8 cellular contexts compared by ENCODE assay signal in genomic region chr6:87702589-87702945, GRCh38. TPM values are rescaled to one million over a fixed set of nuclear protein-coding genes. Genes with fewer than 3 reads are reported as not detected.
DNase-seq lines count a peak whose midpoint lies in the region; ATAC-seq, FAIRE-seq and TF ChIP-seq lines count a peak whose summit lies in the region.

No MANE protein-coding gene starts in this region.

- no peak overlapping the region for H3K23ac ChIP-seq in neuronal stem cell (ENCODE audit: low read depth, low read length, poor library complexity)

- H3K79me1 ChIP-seq in neuronal stem cell (ENCODE audit: low read depth, low read length), result no peaks in the 10 kb centered on the region

- H4K91ac ChIP-seq in neuronal stem cell (ENCODE audit: low read depth, low read length, poor library complexity), result no peak overlapping the region

- H3K9me3 ChIP-seq in SJSA1 (replicated peaks) (no peaks in the 10 kb centered on the region), neuronal stem cell (replicated peaks in 1 of 2; ENCODE audit: control insufficient read depth in 2 of 2, insufficient read depth in 1 of 2, low read depth in 1 of 2, low read length in 2 of 2) (no peaks in the 10 kb centered on the region)

- peak overlapping the region; percentile 76 for H3K4me3 ChIP-seq in SJSA1
- peak overlapping the region; percentile 95 for H3K4me3 ChIP-seq in epithelial cell of esophagus (ENCODE audit: low read length)
- H3K4me3 ChIP-seq in neuronal stem cell (ENCODE audit: low read length in 2 of 2), result peak overlapping the region; percentile 45 to 55

- ATAC-seq in GM18517 (IDR thresholded peaks at IDR 0.05; ENCODE audit: unreplicated experiment) (peak; percentile 13), HG03457 (IDR thresholded peaks at IDR 0.05; ENCODE audit: unreplicated experiment) (peak; percentile 1)

- H4K8ac ChIP-seq in neuronal stem cell (ENCODE audit: low read depth, low read length), result no peak overlapping the region

- H2BK5ac ChIP-seq in neuronal stem cell (ENCODE audit: low read length), result no peak overlapping the region

- H3K36me3 ChIP-seq in SJSA1 (peaks cover 14% of the 10 kb centered on the region), neuronal stem cell (replicated peaks in 1 of 2; ENCODE audit: control insufficient read depth in 2 of 2, insufficient read depth in 2 of 2, low read length in 2 of 2) (peaks cover 0 to 5% of the 10 kb centered on the region in 2 donors)

- H3K9ac ChIP-seq in neuronal stem cell (ENCODE audit: low read depth, low read length, poor library complexity), result no peak overlapping the region

- no peak for FAIRE-seq in GM12891 (lab: Jason Lieb, UNC)

- H2AK5ac ChIP-seq in neuronal stem cell (ENCODE audit: low read depth, low read length), result no peak overlapping the region

- peak overlapping the region; percentile 34 for H3K4me2 ChIP-seq in neuronal stem cell (ENCODE audit: insufficient read depth, low read length, poor library complexity, severe bottlenecking)

- H2BK15ac ChIP-seq in neuronal stem cell (ENCODE audit: low read length), result no peak overlapping the region

- H3K27me3 ChIP-seq in SJSA1 (replicated peaks), result no peaks in the 10 kb centered on the region
- H3K27me3 ChIP-seq in neuronal stem cell (ENCODE audit: control insufficient read depth in 3 of 3, insufficient read depth in 3 of 3, low read depth in 1 of 3, low read length in 3 of 3), result no peaks in the 10 kb centered on the region

- TF ChIP-seq CTCF in 22Rv1 (IDR thresholded peaks at IDR 0.05) (no peak), epithelial cell of esophagus (IDR thresholded peaks at IDR 0.05; ENCODE audit: insufficient read depth, low read depth, low read length, missing control alignments) (no peak)

- H3K4me1 ChIP-seq in SJSA1 (replicated peaks), result peaks cover 35% of the 10 kb centered on the region
- peaks cover under 1 to 9% of the 10 kb centered on the region in 2 donors for H3K4me1 ChIP-seq in neuronal stem cell (ENCODE audit: control insufficient read depth in 2 of 2, insufficient read depth in 1 of 2, low read depth in 1 of 2, low read length in 2 of 2)

- no peak overlapping the region for H2BK12ac ChIP-seq in neuronal stem cell (ENCODE audit: low read length)

- H3K27ac ChIP-seq in 22Rv1, result peak overlapping the region; percentile 90
- peak overlapping the region; percentile 15; the same call in 1 of the 2 replicates for H3K27ac ChIP-seq in SJSA1
- peak overlapping the region; percentile 95 for H3K27ac ChIP-seq in neuronal stem cell (replicated peaks; ENCODE audit: low read length)

- H2AFZ ChIP-seq in neuronal stem cell (ENCODE audit: low read length), result peak overlapping the region; percentile 81

- H3K4ac ChIP-seq in neuronal stem cell (ENCODE audit: low read length), result no peak overlapping the region

- DNase-seq in SJSA1 (ENCODE audit: low read depth in 1 of 2, low spot score in 2 of 2), result no peak
- peak; percentile 70 for DNase-seq in epithelial cell of esophagus (ENCODE audit: low read depth)
- DNase-seq in neuronal stem cell (ENCODE audit: low spot score), result no peak
- DNase-seq in GM12891 (ENCODE audit: insufficient read length, low spot score), result no peak
- no peak for DNase-seq in erythroblast (lab: John Stamatoyannopoulos, UW)

- no peak for TF ChIP-seq POLR2A in GM12891 (IDR thresholded peaks at IDR 0.05; ENCODE audit: low read depth, low read length)
- TF ChIP-seq POLR2A in erythroblast (IDR thresholded peaks at IDR 0.05; ENCODE audit: low read length), result no peak

- H3K14ac ChIP-seq in neuronal stem cell (ENCODE audit: low read length), result no peak overlapping the region

- no peak overlapping the region for H2BK120ac ChIP-seq in neuronal stem cell (ENCODE audit: low read depth, low read length)

- WGBS in neuronal stem cell (ENCODE audit: extremely low coverage in 2 of 2, insufficient read length in 2 of 2, insufficient replicate concordance in 1 of 2), 2 donors, result no CpG with 5 or more reads among the region's 7 CpGs

- no peak overlapping the region for H3K18ac ChIP-seq in neuronal stem cell (ENCODE audit: low read length)

TF ChIP-seq in GM12891, 5 proteins besides CTCF, POLR2A, EP300 and RAD21:
- no peak for TF ChIP-seq SPI1 (IDR thresholded peaks at IDR 0.05; ENCODE audit: low read depth, low read length)
- no peak for TF ChIP-seq POLR2AphosphoS5 (IDR thresholded peaks at IDR 0.05; ENCODE audit: low read depth, low read length)
- TF ChIP-seq TAF1 (IDR thresholded peaks at IDR 0.05; ENCODE audit: low read depth, low read length), result no peak
- no peak for TF ChIP-seq PAX5 (IDR thresholded peaks at IDR 0.05; ENCODE audit: insufficient read depth, low read length, severe bottlenecking)
- no peak for TF ChIP-seq POU2F2 (IDR thresholded peaks at IDR 0.05; ENCODE audit: low read depth, low read length)

RNA-seq across cellular contexts. Expression of gene AKIRIN2, which starts 0.5 kb away (rescaled TPM):
- 16.1 and 28.3 TPM in 2 replicates for total RNA-seq in SJSA1 (2014; rRNA removed; shearing (Covaris generic))
- 92.2 TPM for polyA plus RNA-seq in neuronal stem cell (2013, experiment 1 of 2)
- 90.4 TPM for polyA plus RNA-seq in neuronal stem cell (2013, experiment 2 of 2)
- polyA plus RNA-seq in GM12891 (2012; ENCODE audit: low read depth, missing spikeins), result 50.7 TPM

Comparison
In these comparisons a context has a peak if more than half of its experiments do, and no peak if none do; other contexts are left out.
1. H3K27ac ChIP-seq: peak in every context shown above with its lines; median percentile 95 in neuronal stem cell; 90 in 22Rv1; 15 in SJSA1.